Comparison of ENCODE assay signal across 17 cellular contexts in genomic region chr2:8541636-8542035, GRCh38.
DNase-seq lines count a peak whose midpoint lies in the region; ATAC-seq and TF ChIP-seq lines count a peak whose summit lies in the region.
"Had no signal": no experiment of that assay in that cellular context is flagged by ENCODE, and none has a peak within 500 bp of the region (broad histone marks: within the 10 kb centered on the region; RNA-seq: fewer than 3 reads in every experiment).

No MANE protein-coding gene starts in this region.

- no peaks in the 10 kb centered on the region for H3K9me3 ChIP-seq in OCI-LY7 (ENCODE audit: low read length)
- H3K9me3 ChIP-seq: adrenal gland, MG63 had no signal

- H3K27me3 Mint-ChIP-seq in stimulated activated naive CD8-positive, alpha-beta T cell treated with anti-CD3 and anti-CD28 coated beads, Interleukin-15, amount 100 ng/mL, for 72 hours: peaks cover 21% of the 10 kb centered on the region

- no peaks in the 10 kb centered on the region; the same call in 1 of the 2 replicates for H3K79me2 ChIP-seq in OCI-LY7 (ENCODE audit: insufficient read depth, low read depth, low read length)

- no peak overlapping the region for H2AFZ ChIP-seq in OCI-LY7 (ENCODE audit: low read length)

- POLR2A ChIA-PET in OCI-LY7 (lab: Charles Lee): interaction anchor here (0.6 to 4.1 kb wide), 7 partner anchors 11 to 337 kb away, joined by 3 to 28 read pairs (median 13); partner anchors contain the start of gene ID2

- BruUV-seq in OCI-LY7 (replicated peaks; lab: Mats Ljungman, UMichigan): no TSS peak

- H3K27ac Mint-ChIP-seq in stimulated activated naive CD8-positive, alpha-beta T cell treated with anti-CD3 and anti-CD28 coated beads, Interleukin-15, amount 100 ng/mL, for 72 hours: peak overlapping the region in 1 of 2 donors; percentile 60

- H4K20me1 ChIP-seq in OCI-LY7 (ENCODE audit: insufficient read depth, low read length): no peaks in the 10 kb centered on the region

- H3K27ac ChIP-seq in OCI-LY7 (ENCODE audit: low read depth, low read length, poor library complexity, severe bottlenecking): peak overlapping the region; percentile 40
- no peak overlapping the region for H3K27ac ChIP-seq in dorsolateral prefrontal cortex
- H3K27ac ChIP-seq: adrenal gland, cardiac muscle cell had no signal

- ATAC-seq in stimulated activated naive CD8-positive, alpha-beta T cell treated with anti-CD3 and anti-CD28 coated beads, Interleukin-15, amount 100 ng/mL, for 72 hours: no peak
- ATAC-seq: HCT116 had no signal

- peaks cover 83% of the 10 kb centered on the region for H3K4me1 Mint-ChIP-seq in stimulated activated naive CD8-positive, alpha-beta T cell treated with anti-CD3 and anti-CD28 coated beads, Interleukin-15, amount 100 ng/mL, for 72 hours

- H3K27me3 ChIP-seq in dorsolateral prefrontal cortex: no peaks in the 10 kb centered on the region
- H3K27me3 ChIP-seq: adrenal gland, cardiac muscle cell, MG63 had no signal

- H3K4me3 ChIP-seq in OCI-LY7 (ENCODE audit: low read depth, low read length, poor library complexity, severe bottlenecking) (peak overlapping the region; percentile 4), dorsolateral prefrontal cortex (no peak overlapping the region)
- H3K4me3 ChIP-seq: adrenal gland, cardiac muscle cell, MG63 had no signal

- H3K9me3 Mint-ChIP-seq in stimulated activated naive CD8-positive, alpha-beta T cell treated with anti-CD3 and anti-CD28 coated beads, Interleukin-15, amount 100 ng/mL, for 72 hours: no peaks in the 10 kb centered on the region

- peak; percentile 50 for DNase-seq in activated effector memory CD4-positive, alpha-beta T cell treated with anti-CD3 and anti-CD28 coated beads, Interleukin-2, amount 50 U/mL, for 16 hours
- no peak for DNase-seq in activated effector memory CD4-positive, alpha-beta T cell treated with Interleukin-2 at 50 U/mL for 16 hours
- DNase-seq in OCI-LY7 (ENCODE audit: low spot score): no peak
- peak; percentile 60 for DNase-seq in islet precursor cell
- no peak for DNase-seq in stimulated activated naive CD8-positive, alpha-beta T cell treated with anti-CD3 and anti-CD28 coated beads, Interleukin-15, amount 100 ng/mL, for 72 hours
- no peak for DNase-seq in NCI-H1436 treated with DMSO at 0.1 percent for 48 hours (lab: John Stamatoyannopoulos, UW)
- no peak for DNase-seq in dorsolateral prefrontal cortex
- DNase-seq in NCI-H2081 (lab: John Stamatoyannopoulos, UW): no peak
- DNase-seq: effector CD4-positive, alpha-beta T cell; GF-D8; mammary epithelial cell; MG63; NCI-H1930; retina had no signal

- H3K4me1 ChIP-seq in OCI-LY7 (ENCODE audit: insufficient read depth, low read length, poor library complexity, severe bottlenecking): peaks cover 100% of the 10 kb centered on the region

- CTCF ChIA-PET in OCI-LY7 (lab: Charles Lee; ENCODE audit: unreplicated experiment): interaction anchor here (0.7 kb wide), 1 partner anchor 12 kb away, joined by 3 read pairs; no protein-coding TSS in a partner anchor

- TF ChIP-seq CTCF in OCI-LY7 (conservative IDR thresholded peaks at IDR 0.05; ENCODE audit: low read length) (no peak), dorsolateral prefrontal cortex (IDR thresholded peaks at IDR 0.05 in 54 of 56, conservative IDR thresholded peaks at IDR 0.05 in 2 of 56; ENCODE audit: low read depth in 1 of 56, partially characterized antibody in 56 of 56) (no peak)

- peaks cover 29% of the 10 kb centered on the region for H3K36me3 ChIP-seq in OCI-LY7 (ENCODE audit: insufficient read depth, low read length)
- H3K36me3 ChIP-seq: adrenal gland, cardiac muscle cell, MG63 had no signal

- peak overlapping the region; percentile 56 to 72 for H3K4me3 Mint-ChIP-seq in stimulated activated naive CD8-positive, alpha-beta T cell treated with anti-CD3 and anti-CD28 coated beads, Interleukin-15, amount 100 ng/mL, for 72 hours

- H3K9me2 ChIP-seq in OCI-LY7 (ENCODE audit: insufficient read depth, low read length): no peaks in the 10 kb centered on the region

- H3K4me2 ChIP-seq in OCI-LY7 (ENCODE audit: low read length): peak overlapping the region; percentile 85

- intact Hi-C loops in OCI-LY7 (cut with micrococcal nuclease; ENCODE audit: unreplicated experiment) (loop anchor here (2.0 to 5.0 kb wide), 3 partner anchors 41 to 1114 kb away; no protein-coding TSS in a partner anchor), dorsolateral prefrontal cortex (cut with DNase I) (no loop called here)

Comparison
In these comparisons a context has a peak if more than half of its experiments do, and no peak if none do; other contexts are left out.
1. DNase-seq: peak in activated effector memory CD4-positive, alpha-beta T cell treated with anti-CD3 and anti-CD28 coated beads, Interleukin-2, amount 50 U/mL, for 16 hours (single experiment) and islet precursor cell (single experiment); none in activated effector memory CD4-positive, alpha-beta T cell treated with Interleukin-2 at 50 U/mL for 16 hours (single experiment), OCI-LY7 (single experiment), stimulated activated naive CD8-positive, alpha-beta T cell treated with anti-CD3 and anti-CD28 coated beads, Interleukin-15, amount 100 ng/mL, for 72 hours (0 of 2), NCI-H1436 treated with DMSO at 0.1 percent for 48 hours (single experiment), dorsolateral prefrontal cortex (0 of 10) and NCI-H2081 (0 of 2).